Comparison of ENCODE assay signal across 17 cellular contexts in the genomic region with DNA sequence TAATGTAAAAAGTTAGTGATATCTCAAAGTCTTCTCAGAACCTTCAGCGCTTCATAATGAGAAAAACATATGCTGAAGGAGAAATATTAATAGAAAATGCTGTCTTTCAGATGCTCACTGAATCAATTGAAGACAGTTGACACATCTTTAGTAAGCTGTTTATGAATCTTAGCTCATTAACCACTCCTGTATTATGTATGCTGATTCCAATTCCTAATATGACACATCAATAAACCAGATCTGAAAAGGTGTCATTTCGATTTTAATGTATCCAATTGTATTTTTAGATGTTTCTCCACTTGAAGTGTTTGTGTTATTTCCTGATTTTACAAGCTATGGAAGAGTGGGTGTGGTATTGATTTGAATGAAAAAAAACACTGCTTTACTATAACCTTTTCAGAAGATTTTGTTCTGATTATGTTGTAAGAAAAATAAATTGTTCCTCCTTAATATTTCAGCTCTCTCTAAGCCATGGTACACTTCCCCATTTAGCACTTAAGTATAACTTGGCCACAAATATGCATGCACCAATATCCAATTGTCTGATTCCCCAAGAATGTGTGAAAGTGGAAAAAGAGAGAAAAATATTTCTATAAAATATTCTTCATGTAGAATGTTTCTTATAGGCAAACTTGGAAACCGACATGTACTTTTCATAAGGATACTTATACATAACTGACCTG.
DNase-seq lines count a peak whose midpoint lies in the region; ATAC-seq and TF ChIP-seq lines count a peak whose summit lies in the region.
"Had no signal": no experiment of that assay in that cellular context is flagged by ENCODE, and none has a peak within 500 bp of the region (broad histone marks: within the 10 kb centered on the region; RNA-seq: fewer than 3 reads in every experiment).

No MANE protein-coding gene starts in this region.

- TF ChIP-seq EP300 in sigmoid colon (IDR thresholded peaks at IDR 0.05), result no peak

- no TSS peak for BruUV-seq in MCF 10A (replicated peaks; lab: Mats Ljungman, UMichigan)

- H3K27me3 Mint-ChIP-seq in activated CD8-positive, alpha-beta T cell treated with anti-CD3 and anti-CD28 coated beads for 36 hours, result no peaks in the 10 kb centered on the region
- H3K27me3 Mint-ChIP-seq in activated CD8-positive, alpha-beta T cell treated with anti-CD3 and anti-CD28 coated beads, Interleukin-2, amount 10 ng/mL, durations not matched to agents 7 days and 5 days (ENCODE audit: low read depth), result no peaks in the 10 kb centered on the region
- no peaks in the 10 kb centered on the region for H3K27me3 Mint-ChIP-seq in MCF 10A (ENCODE audit: insufficient read depth, unreplicated experiment)
- H3K27me3 Mint-ChIP-seq: activated B cell treated with CpG ODN at 0.5 μM for 24 hours had no signal

- H3K4me1 ChIP-seq in neutrophil (ENCODE audit: control insufficient read depth in 1 of 2, insufficient read depth in 1 of 2, low read depth in 1 of 2, low read length in 1 of 2), result peaks cover 24 to 57% of the 10 kb centered on the region in 2 experiments
- peaks cover 0 to 3% (median 0%) of the 10 kb centered on the region in 4 donors for H3K4me1 ChIP-seq in sigmoid colon
- H3K4me1 ChIP-seq in breast epithelium, result peaks cover 0 to 6% of the 10 kb centered on the region in 2 donors
- H3K4me1 ChIP-seq: gastroesophageal sphincter, right atrium auricular region, stomach had no signal

- H3K27ac ChIP-seq in neutrophil, result peak overlapping the region; percentile 1
- no peak overlapping the region for H3K27ac ChIP-seq in sigmoid colon
- H3K27ac ChIP-seq in breast epithelium, result no peak overlapping the region
- H3K27ac ChIP-seq: gastroesophageal sphincter, right atrium auricular region, stomach had no signal

- H3K27me3 ChIP-seq in neutrophil, result no peaks in the 10 kb centered on the region
- no peaks in the 10 kb centered on the region for H3K27me3 ChIP-seq in sigmoid colon
- no peaks in the 10 kb centered on the region for H3K27me3 ChIP-seq in breast epithelium
- H3K27me3 ChIP-seq: gastroesophageal sphincter, right atrium auricular region, stomach had no signal

- H3K27ac Mint-ChIP-seq in activated CD8-positive, alpha-beta T cell treated with anti-CD3 and anti-CD28 coated beads for 36 hours, result peak overlapping the region; percentile 88
- H3K27ac Mint-ChIP-seq in activated CD8-positive, alpha-beta T cell treated with anti-CD3 and anti-CD28 coated beads, Interleukin-2, amount 10 ng/mL, durations not matched to agents 7 days and 5 days, result no peak overlapping the region
- no peak overlapping the region for H3K27ac Mint-ChIP-seq in MCF 10A (ENCODE audit: low read depth, unreplicated experiment)
- H3K27ac Mint-ChIP-seq: activated B cell treated with CpG ODN at 0.5 μM for 24 hours had no signal

- no peak overlapping the region for H3K4me3 Mint-ChIP-seq in activated CD8-positive, alpha-beta T cell treated with anti-CD3 and anti-CD28 coated beads for 36 hours
- no peak overlapping the region for H3K4me3 Mint-ChIP-seq in activated CD8-positive, alpha-beta T cell treated with anti-CD3 and anti-CD28 coated beads, Interleukin-2, amount 10 ng/mL, durations not matched to agents 7 days and 5 days
- H3K4me3 Mint-ChIP-seq in MCF 10A (ENCODE audit: unreplicated experiment), result no peak overlapping the region
- H3K4me3 Mint-ChIP-seq: activated B cell treated with CpG ODN at 0.5 μM for 24 hours, CD14-positive monocyte had no signal

- H3K4me1 Mint-ChIP-seq in activated CD8-positive, alpha-beta T cell treated with anti-CD3 and anti-CD28 coated beads for 36 hours (ENCODE audit: low read depth), result peaks cover 64% of the 10 kb centered on the region
- no peaks in the 10 kb centered on the region for H3K4me1 Mint-ChIP-seq in activated CD8-positive, alpha-beta T cell treated with anti-CD3 and anti-CD28 coated beads, Interleukin-2, amount 10 ng/mL, durations not matched to agents 7 days and 5 days (ENCODE audit: low read depth)
- no peaks in the 10 kb centered on the region for H3K4me1 Mint-ChIP-seq in MCF 10A (ENCODE audit: insufficient read depth, unreplicated experiment)

- CTCF ChIA-PET in activated CD8-positive, alpha-beta T cell treated with anti-CD3 and anti-CD28 coated beads for 36 hours (lab: Charles Lee), result no interaction called here
- CTCF ChIA-PET in activated CD8-positive, alpha-beta T cell treated with anti-CD3 and anti-CD28 coated beads, Interleukin-2, amount 10 ng/mL, durations not matched to agents 7 days and 5 days (lab: Charles Lee), result no interaction called here
- CTCF ChIA-PET in MCF 10A (lab: Yijun Ruan, JAX), result interaction anchor here (0.7 to 2.1 kb wide), 2 partner anchors 13 to 1775 kb away, joined by 3 to 8 read pairs; no protein-coding TSS in a partner anchor

- H3K9me3 ChIP-seq in neutrophil (no peaks in the 10 kb centered on the region), sigmoid colon (no peaks in the 10 kb centered on the region), breast epithelium (no peaks in the 10 kb centered on the region)
- H3K9me3 ChIP-seq: gastroesophageal sphincter, right atrium auricular region, stomach had no signal

- no peak for TF ChIP-seq POLR2A in sigmoid colon (IDR thresholded peaks at IDR 0.05)
- no peak for TF ChIP-seq POLR2A in breast epithelium (IDR thresholded peaks at IDR 0.05)

- ATAC-seq in activated CD8-positive, alpha-beta T cell treated with anti-CD3 and anti-CD28 coated beads for 36 hours, result peak; percentile 70
- no peak for ATAC-seq in activated CD8-positive, alpha-beta T cell treated with anti-CD3 and anti-CD28 coated beads, Interleukin-2, amount 10 ng/mL, durations not matched to agents 7 days and 5 days
- ATAC-seq in GM19351 (IDR thresholded peaks at IDR 0.05; ENCODE audit: unreplicated experiment) (peak; percentile 46), HG03439 (IDR thresholded peaks at IDR 0.05; ENCODE audit: unreplicated experiment) (peak; percentile 49)
- ATAC-seq: gastroesophageal sphincter had no signal

- WGBS in sigmoid colon, 2 donors, result 67 to 78% methylated on average over 3 of the region's 3 CpGs

- TF ChIP-seq CTCF in activated CD8-positive, alpha-beta T cell treated with anti-CD3 and anti-CD28 coated beads for 36 hours (IDR thresholded peaks at IDR 0.05), result no peak
- TF ChIP-seq CTCF in neutrophil (IDR thresholded peaks at IDR 0.05) (no peak), MCF 10A (IDR thresholded peaks at IDR 0.05; ENCODE audit: unreplicated experiment) (no peak), sigmoid colon (IDR thresholded peaks at IDR 0.05) (no peak), breast epithelium (IDR thresholded peaks at IDR 0.05) (no peak)

- H3K36me3 Mint-ChIP-seq in activated CD8-positive, alpha-beta T cell treated with anti-CD3 and anti-CD28 coated beads for 36 hours (ENCODE audit: low read depth), result peaks cover 31% of the 10 kb centered on the region
- peaks cover 39% of the 10 kb centered on the region for H3K36me3 Mint-ChIP-seq in activated CD8-positive, alpha-beta T cell treated with anti-CD3 and anti-CD28 coated beads, Interleukin-2, amount 10 ng/mL, durations not matched to agents 7 days and 5 days (ENCODE audit: low read depth)
- H3K36me3 Mint-ChIP-seq in MCF 10A (ENCODE audit: insufficient read depth, unreplicated experiment), result no peaks in the 10 kb centered on the region

- H3K36me3 ChIP-seq in neutrophil (peaks cover 7% of the 10 kb centered on the region), sigmoid colon (no peaks in the 10 kb centered on the region), breast epithelium (no peaks in the 10 kb centered on the region)
- H3K36me3 ChIP-seq: gastroesophageal sphincter, right atrium auricular region, stomach had no signal

- H3K9me3 Mint-ChIP-seq in activated CD8-positive, alpha-beta T cell treated with anti-CD3 and anti-CD28 coated beads for 36 hours, result peaks cover 3% of the 10 kb centered on the region
- H3K9me3 Mint-ChIP-seq in activated CD8-positive, alpha-beta T cell treated with anti-CD3 and anti-CD28 coated beads, Interleukin-2, amount 10 ng/mL, durations not matched to agents 7 days and 5 days (ENCODE audit: insufficient read depth), result no peaks in the 10 kb centered on the region
- no peaks in the 10 kb centered on the region for H3K9me3 Mint-ChIP-seq in MCF 10A (ENCODE audit: unreplicated experiment)
- H3K9me3 Mint-ChIP-seq: activated B cell treated with CpG ODN at 0.5 μM for 24 hours, CD14-positive monocyte had no signal

- no peak for DNase-seq in activated CD8-positive, alpha-beta T cell treated with anti-CD3 and anti-CD28 coated beads for 36 hours
- DNase-seq in activated CD8-positive, alpha-beta T cell treated with anti-CD3 and anti-CD28 coated beads, Interleukin-2, amount 10 ng/mL, durations not matched to agents 7 days and 5 days, result no peak
- DNase-seq in MCF 10A (ENCODE audit: unreplicated experiment), result no peak
- no peak for DNase-seq in sigmoid colon
- no peak for DNase-seq in breast epithelium (ENCODE audit: low spot score in 2 of 2)
- DNase-seq: activated B cell treated with CpG ODN at 0.5 μM for 24 hours, erythroblast, NCI-H2081 treated with DMSO at 0.1 percent for 48 hours, NCI-H510A, SHP77, stomach had no signal

- H3K4me3 ChIP-seq in neutrophil (ENCODE audit: low read depth in 1 of 2, low read length in 1 of 2), result no peak overlapping the region
- H3K4me3 ChIP-seq in sigmoid colon, result no peak overlapping the region
- no peak overlapping the region for H3K4me3 ChIP-seq in breast epithelium
- H3K4me3 ChIP-seq: gastroesophageal sphincter, right atrium auricular region, stomach had no signal

- intact Hi-C loops in activated CD8-positive, alpha-beta T cell treated with anti-CD3 and anti-CD28 coated beads for 36 hours (cut with micrococcal nuclease), result no loop called here
- intact Hi-C loops in MCF 10A (cut with micrococcal nuclease), result no loop called here
- intact Hi-C loops in sigmoid colon (cut with DNase I), result no loop called here
- intact Hi-C loops in breast epithelium (cut with DNase I; ENCODE audit: low total_unique reads), result no loop called here

- POLR2A ChIA-PET in activated CD8-positive, alpha-beta T cell treated with anti-CD3 and anti-CD28 coated beads for 36 hours (lab: Charles Lee), result no interaction called here
- POLR2A ChIA-PET in activated CD8-positive, alpha-beta T cell treated with anti-CD3 and anti-CD28 coated beads, Interleukin-2, amount 10 ng/mL, durations not matched to agents 7 days and 5 days (lab: Charles Lee), result no interaction called here
- POLR2A ChIA-PET in MCF 10A (lab: Yijun Ruan, JAX), result no interaction called here
